8 cellular contexts compared by ENCODE assay signal in genomic region chr6:31272431-31272830, GRCh38. TPM values are rescaled to one million over a fixed set of nuclear protein-coding genes. Genes with fewer than 3 reads are reported as not detected.
DNase-seq lines count a peak whose midpoint lies in the region; ATAC-seq and TF ChIP-seq lines count a peak whose summit lies in the region.

No MANE protein-coding gene starts in this region.

- peak overlapping the region; percentile 98 for H3K4me3 Mint-ChIP-seq in activated CD4-positive, alpha-beta T cell treated with anti-CD3 and anti-CD28 coated beads, Interleukin-2, amount 10 ng/mL, durations not matched to agents 24 days and 14 days
- peak overlapping the region; percentile 92 for H3K4me3 Mint-ChIP-seq in neural crest cell

- peaks cover 14% of the 10 kb centered on the region for H3K27me3 Mint-ChIP-seq in activated CD4-positive, alpha-beta T cell treated with anti-CD3 and anti-CD28 coated beads, Interleukin-2, amount 10 ng/mL, durations not matched to agents 24 days and 14 days
- peaks cover 66% of the 10 kb centered on the region for H3K27me3 Mint-ChIP-seq in neural crest cell (ENCODE audit: low read depth)

- no peaks in the 10 kb centered on the region for H3K9me3 Mint-ChIP-seq in activated CD4-positive, alpha-beta T cell treated with anti-CD3 and anti-CD28 coated beads, Interleukin-2, amount 10 ng/mL, durations not matched to agents 24 days and 14 days
- no peaks in the 10 kb centered on the region for H3K9me3 Mint-ChIP-seq in neural crest cell

- H3K27ac Mint-ChIP-seq in activated CD4-positive, alpha-beta T cell treated with anti-CD3 and anti-CD28 coated beads, Interleukin-2, amount 10 ng/mL, durations not matched to agents 24 days and 14 days, result peak overlapping the region; percentile 100
- H3K27ac Mint-ChIP-seq in neural crest cell (ENCODE audit: unreplicated experiment), result no peak overlapping the region

- H3K4me3 ChIP-seq in epithelial cell of proximal tubule (ENCODE audit: low read depth, low read length), result peak overlapping the region; percentile 88

- DNase-seq in activated CD4-positive, alpha-beta T cell treated with anti-CD3 and anti-CD28 coated beads, Interleukin-2, amount 10 ng/mL, durations not matched to agents 24 days and 14 days, result peak; percentile 72
- no peak for DNase-seq in activated CD4-positive, alpha-beta T cell treated with anti-CD3 and anti-CD28 coated beads for 1 hour
- DNase-seq in RKO (ENCODE audit: low spot score) (peak; percentile 8), epithelial cell of proximal tubule (ENCODE audit: low read depth) (no peak), neural crest cell (ENCODE audit: low read depth, low spot score) (no peak), NCI-H524 treated with DMSO at 0.1 percent for 48 hours (lab: John Stamatoyannopoulos, UW) (no peak), C1 segment of cervical spinal cord (lab: John Stamatoyannopoulos, UW) (no peak)

- intact Hi-C loops in activated CD4-positive, alpha-beta T cell treated with anti-CD3 and anti-CD28 coated beads, Interleukin-2, amount 10 ng/mL, durations not matched to agents 24 days and 14 days (cut with micrococcal nuclease), result loop anchor here (1.0 to 2.0 kb wide), 2 partner anchors 69 to 114 kb away; partner anchors contain the start of gene TCF19

- TF ChIP-seq CTCF in epithelial cell of proximal tubule (conservative IDR thresholded peaks at IDR 0.05; ENCODE audit: low read depth, low read length), result no peak
- no peak for TF ChIP-seq CTCF in neural crest cell (conservative IDR thresholded peaks at IDR 0.05)

- ATAC-seq in HG03342 (IDR thresholded peaks at IDR 0.05; ENCODE audit: unreplicated experiment), result no peak

- H3K36me3 Mint-ChIP-seq in activated CD4-positive, alpha-beta T cell treated with anti-CD3 and anti-CD28 coated beads, Interleukin-2, amount 10 ng/mL, durations not matched to agents 24 days and 14 days (ENCODE audit: low read depth), result peaks cover 44% of the 10 kb centered on the region
- no peaks in the 10 kb centered on the region for H3K36me3 Mint-ChIP-seq in neural crest cell (ENCODE audit: low read depth)

- H3K4me1 Mint-ChIP-seq in activated CD4-positive, alpha-beta T cell treated with anti-CD3 and anti-CD28 coated beads, Interleukin-2, amount 10 ng/mL, durations not matched to agents 24 days and 14 days, result peaks cover 46% of the 10 kb centered on the region
- peaks cover 28% of the 10 kb centered on the region for H3K4me1 Mint-ChIP-seq in neural crest cell

RNA-seq across cellular contexts. Expression of gene HLA-C, which starts 0.5 kb away (rescaled TPM):
- 857 and 893 TPM in 2 replicates for total RNA-seq in activated CD4-positive, alpha-beta T cell treated with anti-CD3 and anti-CD28 coated beads, Interleukin-2, amount 10 ng/mL, durations not matched to agents 24 days and 14 days
- 174 and 314 TPM in 2 replicates for total RNA-seq in epithelial cell of proximal tubule
- total RNA-seq in neural crest cell, result 70.4 and 72.4 TPM in 2 replicates

Comparison
In these comparisons a context has a peak if more than half of its experiments do, and no peak if none do; other contexts are left out.
1. DNase-seq: peak in activated CD4-positive, alpha-beta T cell treated with anti-CD3 and anti-CD28 coated beads, Interleukin-2, amount 10 ng/mL, durations not matched to agents 24 days and 14 days (single experiment) and RKO (single experiment); none in activated CD4-positive, alpha-beta T cell treated with anti-CD3 and anti-CD28 coated beads for 1 hour (single experiment), epithelial cell of proximal tubule (single experiment), neural crest cell (single experiment), NCI-H524 treated with DMSO at 0.1 percent for 48 hours (single experiment) and C1 segment of cervical spinal cord (0 of 14).